ENCODE assay signal across 8 cellular contexts in genomic region chr3:50292159-50292923, GRCh38. TPM values are rescaled to one million over a fixed set of nuclear protein-coding genes. Genes with fewer than 3 reads are reported as not detected.
DNase-seq lines count a peak whose midpoint lies in the region; ATAC-seq and TF ChIP-seq lines count a peak whose summit lies in the region.

Gene IFRD2, minus strand, starts transcription at chr3:50292429. Its CDS starts 155 bp downstream, at chr3:50292274.

- H3K4me1 ChIP-seq in KMS-11 (ENCODE audit: low read depth, poor library complexity, severe bottlenecking): peaks cover 7% of the 10 kb centered on the region
- H3K4me1 ChIP-seq in Peyer's patch: peaks cover 0 to 18% (median 9%) of the 10 kb centered on the region in 4 donors
- peaks cover 5 to 24% of the 10 kb centered on the region in 2 donors for H3K4me1 ChIP-seq in muscle layer of duodenum (ENCODE audit: control insufficient read depth in 1 of 2, insufficient read depth in 2 of 2, low read length in 2 of 2)

- H3K4me2 ChIP-seq in KMS-11: peak within 1 kb of the TSS; percentile 84

- H3K9ac ChIP-seq in KMS-11: peak within 1 kb of the TSS; percentile 96

- peak; percentile 91 for ATAC-seq in GM21737 (IDR thresholded peaks at IDR 0.05; ENCODE audit: unreplicated experiment)
- peak; percentile 92 for ATAC-seq in esophagus mucosa

- TF ChIP-seq POLR2A in Peyer's patch (IDR thresholded peaks at IDR 0.05): peak; percentile 49 to 59

- no peaks in the 10 kb centered on the region for H4K20me1 ChIP-seq in KMS-11 (ENCODE audit: insufficient read depth)

- peak within 1 kb of the TSS; percentile 61; the same call in 1 of the 2 replicates for H2AFZ ChIP-seq in KMS-11 (ENCODE audit: low read depth)

- H3K36me3 ChIP-seq in KMS-11 (ENCODE audit: insufficient read depth): no peaks in the 10 kb centered on the region
- peaks cover 0 to 34% (median 0%) of the 10 kb centered on the region in 3 donors for H3K36me3 ChIP-seq in Peyer's patch
- peaks cover 26 to 32% of the 10 kb centered on the region in 2 donors for H3K36me3 ChIP-seq in muscle layer of duodenum (ENCODE audit: control insufficient read depth in 1 of 2, insufficient read depth in 2 of 2, low read length in 2 of 2)

- H3K27me3 ChIP-seq in KMS-11 (ENCODE audit: insufficient read depth, low read depth) (no peaks in the 10 kb centered on the region), Peyer's patch (no peaks in the 10 kb centered on the region), muscle layer of duodenum (ENCODE audit: low read depth, low read length) (no peaks in the 10 kb centered on the region)

- TF ChIP-seq CTCF in KMS-11 (conservative IDR thresholded peaks at IDR 0.05; ENCODE audit: low read depth, low read length): no peak
- no peak for TF ChIP-seq CTCF in Peyer's patch (IDR thresholded peaks at IDR 0.05)

- H3K9me3 ChIP-seq in Peyer's patch: no peaks in the 10 kb centered on the region
- H3K9me3 ChIP-seq in muscle layer of duodenum (ENCODE audit: control insufficient read depth in 1 of 2, low read length in 2 of 2): no peaks in the 10 kb centered on the region

- peak within 1 kb of the TSS; percentile 74 for H3K27ac ChIP-seq in KMS-11
- peak within 1 kb of the TSS; percentile 79 to 89 (median 83) for H3K27ac ChIP-seq in Peyer's patch
- peak within 1 kb of the TSS; percentile 93 for H3K27ac ChIP-seq in muscle layer of duodenum (ENCODE audit: low read length)

- peaks cover 17% of the 10 kb centered on the region for H3K79me2 ChIP-seq in KMS-11 (ENCODE audit: insufficient read depth, low read depth)

- DNase-seq in DMS53 treated with DMSO at 0.1 percent for 48 hours (lab: John Stamatoyannopoulos, UW; ENCODE audit: unreplicated experiment) (peak; percentile 75), Peyer's patch (peak; percentile 96 to 99 (median 97))
- peak; percentile 94 to 97 for DNase-seq in activated T-cell treated with anti-CD3 and anti-CD28 coated beads, Interleukin-2, amount 50 U/mL, for 48 hours
- peak; percentile 91 to 96 for DNase-seq in stimulated activated CD8-positive, alpha-beta memory T cell treated with anti-CD3 and anti-CD28 coated beads, Interleukin-7, amount 100 ng/mL, for 4 hours (ENCODE audit: low read depth in 2 of 2)

- H3K4me3 ChIP-seq in KMS-11 (IDR thresholded peaks at IDR 0.05; ENCODE audit: insufficient read depth, low read depth, low read length) (peak within 1 kb of the TSS; percentile 26), Peyer's patch (peak within 1 kb of the TSS; percentile 85 to 99 (median 95)), muscle layer of duodenum (ENCODE audit: low read depth in 1 of 2, low read length in 2 of 2) (peak within 1 kb of the TSS; percentile 84 to 90)

RNA-seq across cellular contexts. Expression of gene IFRD2, which starts in this region (rescaled TPM):
- total RNA-seq in Peyer's patch (100 to 1,000 TPM in 3 of 4 donors, 10 to 100 TPM in 1; 75.5 to 205 (median 140) TPM), esophagus mucosa (65.8 TPM)

Comparison
In these comparisons a context has a peak if more than half of its experiments do, and no peak if none do; other contexts are left out.
1. Peak in every context shown above with its lines: DNase-seq, ATAC-seq, H3K4me3 ChIP-seq and H3K27ac ChIP-seq.
2. H3K4me3 ChIP-seq: peak in every context shown above with its lines; median percentile 95 in Peyer's patch; 87 in muscle layer of duodenum; 26 in KMS-11.